In genomic region chr1:19885821-19886220, GRCh38 we compare ENCODE assay signal across 24 cellular contexts. TPM values are rescaled to one million over a fixed set of nuclear protein-coding genes. Genes with fewer than 3 reads are reported as not detected.
A peak's percentile ranks its signal among the peaks of the same experiment; 100 is the strongest.
DNase-seq lines count a peak whose midpoint lies in the region; ATAC-seq and TF ChIP-seq lines count a peak whose summit lies in the region.
"Had no signal": no experiment of that assay in that cellular context is flagged by ENCODE, and none has a peak within 500 bp of the region (broad histone marks: within the 10 kb centered on the region; RNA-seq: fewer than 3 reads in every experiment).

No MANE protein-coding gene starts in this region.

- H3K9me3 ChIP-seq in Loucy (ENCODE audit: insufficient read depth, low read depth, low read length) (no peaks in the 10 kb centered on the region), endodermal cell (ENCODE audit: control insufficient read depth, low read length) (no peaks in the 10 kb centered on the region)
- H3K9me3 ChIP-seq: Caco-2, MG63 had no signal

- H3K27ac Mint-ChIP-seq in endodermal cell: no peak overlapping the region
- H3K27ac Mint-ChIP-seq: CD4-positive, alpha-beta T cell; IgD-negative memory B cell had no signal

- 96 to 100% methylated on average over 2 of the region's 2 CpGs for WGBS in endodermal cell (ENCODE audit: insufficient coverage in 1 of 2, insufficient read length in 1 of 2), 2 experiments

- H3K27ac ChIP-seq in endodermal cell (ENCODE audit: low read depth, low read length): no peak overlapping the region

- TF ChIP-seq CTCF in Loucy (conservative IDR thresholded peaks at IDR 0.05; ENCODE audit: low read length) (no peak), cardiac fibroblast (IDR thresholded peaks at IDR 0.05; ENCODE audit: low read depth, low read length) (no peak), endodermal cell (conservative IDR thresholded peaks at IDR 0.05) (no peak)

- ATAC-seq in GM21619 (IDR thresholded peaks at IDR 0.05; ENCODE audit: unreplicated experiment): no peak
- ATAC-seq in HG02840 (IDR thresholded peaks at IDR 0.05; ENCODE audit: low FRiP score, unreplicated experiment): no peak

- H4K20me1 ChIP-seq in Loucy (ENCODE audit: insufficient read depth, low read length, poor library complexity, severe bottlenecking): peaks cover 53% of the 10 kb centered on the region

- H3K27me3 ChIP-seq in Loucy (ENCODE audit: insufficient read depth, low read length, poor library complexity, severe bottlenecking) (no peaks in the 10 kb centered on the region), endodermal cell (ENCODE audit: control insufficient read depth, insufficient read depth, low read length, poor library complexity, severe bottlenecking) (no peaks in the 10 kb centered on the region)
- H3K27me3 ChIP-seq: MG63 had no signal

- peaks cover 79% of the 10 kb centered on the region for H3K79me2 ChIP-seq in Loucy (ENCODE audit: insufficient read depth, low read length)

- DNase-seq in ELR (ENCODE audit: low read depth) (peak; percentile 37), cardiac fibroblast (ENCODE audit: low read depth in 2 of 2) (peak; percentile 35 to 37), iris pigment epithelial cell (ENCODE audit: low read depth) (peak; percentile 71), NCI-H1694 treated with DMSO at 0.1 percent for 48 hours (lab: John Stamatoyannopoulos, UW) (no peak), endodermal cell (no peak)
- DNase-seq: Caco-2; CD4-positive, alpha-beta T cell; GDM1; H7; Karpas-422; MG63; NCI-H1092; NCI-H146; NCI-H2081; NCI-H2171 treated with DMSO at 0.1 percent for 48 hours; NCI-H748 treated with DMSO at 0.1 percent for 48 hours; OCI-M1 had no signal

- H3K36me3 ChIP-seq in Loucy (ENCODE audit: insufficient read depth, low read length) (peaks cover 7% of the 10 kb centered on the region; the same call in 1 of the 2 replicates), endodermal cell (ENCODE audit: control insufficient read depth, insufficient read depth, low read length) (peaks cover 10% of the 10 kb centered on the region)

- H3K36me3 Mint-ChIP-seq in endodermal cell (ENCODE audit: low read depth): peaks cover 6% of the 10 kb centered on the region
- H3K36me3 Mint-ChIP-seq: IgD-negative memory B cell had no signal

- H3K9me2 ChIP-seq in Loucy (replicated peaks; ENCODE audit: low read depth, low read length): no peaks in the 10 kb centered on the region

- H3K9ac ChIP-seq in Loucy (ENCODE audit: low read depth, low read length, poor library complexity, severe bottlenecking) (no peak overlapping the region), endodermal cell (ENCODE audit: extremely low read depth, low read length, poor library complexity, severe bottlenecking) (no peak overlapping the region)

- no peaks in the 10 kb centered on the region for H3K27me3 Mint-ChIP-seq in endodermal cell (ENCODE audit: insufficient read depth)
- H3K27me3 Mint-ChIP-seq: CD4-positive, alpha-beta T cell; IgD-negative memory B cell had no signal

- H3K4me2 ChIP-seq in Loucy (ENCODE audit: low read depth, low read length, poor library complexity, severe bottlenecking): peak overlapping the region; percentile 98

- H3K4me1 ChIP-seq in Loucy (ENCODE audit: insufficient read depth, low read length, poor library complexity, severe bottlenecking) (peaks cover 59% of the 10 kb centered on the region), endodermal cell (ENCODE audit: control insufficient read depth, insufficient read depth, low read length) (peaks cover 6% of the 10 kb centered on the region)

- no peaks in the 10 kb centered on the region for H3K9me3 Mint-ChIP-seq in endodermal cell
- H3K9me3 Mint-ChIP-seq: CD4-positive, alpha-beta T cell had no signal

- H3K4me3 ChIP-seq in Loucy (ENCODE audit: low read length, poor library complexity, severe bottlenecking) (peak overlapping the region; percentile 13), cardiac fibroblast (replicated peaks in 1 of 2; ENCODE audit: low read depth in 2 of 2, low read length in 2 of 2) (no peak overlapping the region), endodermal cell (ENCODE audit: low read length) (no peak overlapping the region)
- H3K4me3 ChIP-seq: MG63 had no signal

- no peak overlapping the region for H3K4me3 Mint-ChIP-seq in endodermal cell

- no peak overlapping the region for H2AFZ ChIP-seq in Loucy (ENCODE audit: low read length)

- peaks cover 34% of the 10 kb centered on the region for H3K4me1 Mint-ChIP-seq in endodermal cell

- H3F3A ChIP-seq in Loucy (ENCODE audit: low read depth): no peaks in the 10 kb centered on the region

RNA-seq across cellular contexts. Expression of gene OTUD3, which starts 3.6 kb away (rescaled TPM):
- total RNA-seq in endodermal cell: 10 to 100 TPM; 14.5 to 25.0 TPM
- 11.9 TPM for polyA plus RNA-seq in endodermal cell (2013, experiment 1 of 2)
- polyA plus RNA-seq in endodermal cell (2013, experiment 2 of 2): 11.5 TPM

RNA-seq across cellular contexts. Expression of gene PLA2G2E, which starts 37.6 kb away (rescaled TPM):
- total RNA-seq in endodermal cell: not detected
- polyA plus RNA-seq in endodermal cell (2013, experiment 1 of 2): not detected
- not detected for polyA plus RNA-seq in endodermal cell (2013, experiment 2 of 2)
- total RNA-seq: CD4-positive, alpha-beta T cell; H7; NCI-H460; RPMI7951 had no signal
- polyA plus RNA-seq: BJ, IgD-negative memory B cell had no signal

Comparison
In these comparisons a context has a peak if more than half of its experiments do, and no peak if none do; other contexts are left out.
1. DNase-seq: peak in ELR (single experiment), cardiac fibroblast (2 of 2) and iris pigment epithelial cell (single experiment); none in NCI-H1694 treated with DMSO at 0.1 percent for 48 hours (single experiment) and endodermal cell (single experiment).